In the genomic region with DNA sequence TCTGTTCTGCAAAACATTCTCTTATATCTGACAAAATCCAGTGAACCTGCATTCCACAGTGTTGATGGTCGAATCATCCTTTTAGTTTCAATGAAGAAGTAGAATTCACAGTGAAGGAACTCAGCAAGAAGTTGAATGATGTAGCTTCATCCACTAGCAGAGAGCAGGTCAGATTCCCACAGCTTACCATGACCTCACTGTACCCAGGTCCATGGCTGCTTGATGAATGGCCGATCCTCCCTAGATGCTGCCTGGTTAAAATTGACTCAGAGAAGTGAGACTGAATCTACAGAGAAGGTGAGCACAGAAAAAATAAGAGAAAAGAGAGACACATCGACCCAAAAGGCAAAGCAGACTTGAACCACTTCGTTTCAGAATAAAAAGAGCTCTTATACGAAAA, we compare ENCODE assay signal across 34 cellular contexts.
"Had no signal": no experiment of that assay in that cellular context is flagged by ENCODE, and none has a peak within 500 bp of the region (broad histone marks: within the 10 kb centered on the region; RNA-seq: fewer than 3 reads in every experiment).

No MANE protein-coding gene starts in this region.

- H3K36me3 ChIP-seq: esophagus squamous epithelium, pancreas, right lobe of liver, WERI-Rb-1 had no signal

- H3K27ac ChIP-seq: epithelial cell of prostate, esophagus squamous epithelium, pancreas, right lobe of liver, testis, WERI-Rb-1 had no signal

- H3K9me3 ChIP-seq: esophagus squamous epithelium, pancreas, right lobe of liver, testis had no signal

- H3K4me1 Mint-ChIP-seq: activated naive CD8-positive, alpha-beta T cell treated with anti-CD3 and anti-CD28 coated beads, Interleukin-2, amount 10 ng/mL, durations not matched to agents 7 days and 5 days; central memory CD8-positive, alpha-beta T cell; memory B cell; naive thymus-derived CD4-positive, alpha-beta T cell; neural crest cell had no signal

- H3K4me3 Mint-ChIP-seq: activated CD4-positive, alpha-beta memory T cell treated with anti-CD3 and anti-CD28 coated beads for 36 hours; activated naive CD4-positive, alpha-beta T cell treated with anti-CD3 and anti-CD28 coated beads for 36 hours; activated naive CD8-positive, alpha-beta T cell treated with anti-CD3 and anti-CD28 coated beads, Interleukin-2, amount 10 ng/mL, durations not matched to agents 7 days and 5 days; activated T-helper 1 cell treated with anti-CD3 and anti-CD28 coated beads, Interleukin-12 subunit alpha, Interleukin-12 subunit beta, Interleukin-2, Interleukin-4 antibody, amounts not matched to agents 30 ng/mL and 10 ng/mL and 1 ng/mL, durations not matched to agents 14 hours and 24 hours and 36 hours; central memory CD8-positive, alpha-beta T cell; memory B cell; naive thymus-derived CD4-positive, alpha-beta T cell; neural crest cell; T-helper 1 cell treated with Interleukin-12 subunit alpha and Interleukin-12 subunit beta and Interleukin-4 antibody, amounts not matched to agents 30 μg/mL and 1 μg/mL, for 36 hours had no signal

- H3K4me1 ChIP-seq: esophagus squamous epithelium, right lobe of liver, testis had no signal

- H3K27me3 ChIP-seq: esophagus squamous epithelium, pancreas, right lobe of liver, testis had no signal

- FAIRE-seq: bronchial epithelial cell, colon, endometrium, pancreas, urothelium cell line had no signal

- H3K36me3 Mint-ChIP-seq: activated CD4-positive, alpha-beta memory T cell treated with anti-CD3 and anti-CD28 coated beads for 36 hours; activated naive CD8-positive, alpha-beta T cell treated with anti-CD3 and anti-CD28 coated beads, Interleukin-2, amount 10 ng/mL, durations not matched to agents 7 days and 5 days; memory B cell; naive thymus-derived CD4-positive, alpha-beta T cell had no signal

- H3K9me3 Mint-ChIP-seq: activated CD4-positive, alpha-beta memory T cell treated with anti-CD3 and anti-CD28 coated beads for 36 hours; activated naive CD8-positive, alpha-beta T cell treated with anti-CD3 and anti-CD28 coated beads, Interleukin-2, amount 10 ng/mL, durations not matched to agents 7 days and 5 days; activated T-helper 1 cell treated with anti-CD3 and anti-CD28 coated beads, Interleukin-12 subunit alpha, Interleukin-12 subunit beta, Interleukin-2, Interleukin-4 antibody, amounts not matched to agents 30 ng/mL and 10 ng/mL and 1 ng/mL, durations not matched to agents 14 hours and 24 hours and 36 hours; memory B cell; neural crest cell; T-helper 1 cell treated with Interleukin-12 subunit alpha and Interleukin-12 subunit beta and Interleukin-4 antibody, amounts not matched to agents 30 μg/mL and 1 μg/mL, for 36 hours had no signal

- H3K4me3 ChIP-seq: esophagus squamous epithelium, pancreas, right lobe of liver, testis had no signal

- DNase-seq: activated CD4-positive, alpha-beta memory T cell treated with anti-CD3 and anti-CD28 coated beads for 36 hours; activated CD4-positive, alpha-beta T cell treated with anti-CD3 and anti-CD28 coated beads for 48 hours; activated CD8-positive, alpha-beta memory T cell treated with anti-CD3 and anti-CD28 coated beads, Interleukin-2, amount 50 U/mL, for 4 hours; activated effector memory CD4-positive, alpha-beta T cell treated with anti-CD3 and anti-CD28 coated beads, Interleukin-2, amount 50 U/mL, for 16 hours; activated naive CD4-positive, alpha-beta T cell treated with anti-CD3 and anti-CD28 coated beads for 36 hours; activated naive CD8-positive, alpha-beta T cell treated with anti-CD3 and anti-CD28 coated beads, Interleukin-2, amount 10 ng/mL, durations not matched to agents 7 days and 5 days; activated T-cell treated with anti-CD3 and anti-CD28 coated beads, Interleukin-2, amount 50 U/mL, for 1 hour; amniotic stem cell; dermis blood vessel endothelial cell; effector CD8-positive, alpha-beta T cell; esophagus squamous epithelium; foreskin melanocyte; left cardiac atrium; midbrain; naive thymus-derived CD4-positive, alpha-beta T cell; nucleus accumbens; pancreas; right lobe of liver; stimulated activated CD4-positive, alpha-beta T cell treated with anti-CD3 and anti-CD28 coated beads, Interleukin-2, amount 100 ng/mL, for 48 hours; stimulated activated naive CD4-positive, alpha-beta T cell treated with Interleukin-2 at 50 U/mL for 16 hours; T1000; testis; trophoblast cell; WERI-Rb-1 had no signal

- H3K27ac Mint-ChIP-seq: activated CD4-positive, alpha-beta memory T cell treated with anti-CD3 and anti-CD28 coated beads for 36 hours; activated naive CD4-positive, alpha-beta T cell treated with anti-CD3 and anti-CD28 coated beads for 36 hours; activated naive CD8-positive, alpha-beta T cell treated with anti-CD3 and anti-CD28 coated beads, Interleukin-2, amount 10 ng/mL, durations not matched to agents 7 days and 5 days; activated T-helper 1 cell treated with anti-CD3 and anti-CD28 coated beads, Interleukin-12 subunit alpha, Interleukin-12 subunit beta, Interleukin-2, Interleukin-4 antibody, amounts not matched to agents 30 ng/mL and 10 ng/mL and 1 ng/mL, durations not matched to agents 14 hours and 24 hours and 36 hours; memory B cell; naive thymus-derived CD4-positive, alpha-beta T cell; T-helper 1 cell treated with Interleukin-12 subunit alpha and Interleukin-12 subunit beta and Interleukin-4 antibody, amounts not matched to agents 30 μg/mL and 1 μg/mL, for 36 hours had no signal

- H3K27me3 Mint-ChIP-seq: activated CD4-positive, alpha-beta memory T cell treated with anti-CD3 and anti-CD28 coated beads for 36 hours; activated naive CD8-positive, alpha-beta T cell treated with anti-CD3 and anti-CD28 coated beads, Interleukin-2, amount 10 ng/mL, durations not matched to agents 7 days and 5 days; central memory CD8-positive, alpha-beta T cell; memory B cell; naive thymus-derived CD4-positive, alpha-beta T cell had no signal
